17 cellular contexts compared by ENCODE assay signal in genomic region chr14:34583525-34583924, GRCh38.
"Had no signal": no experiment of that assay in that cellular context is flagged by ENCODE, and none has a peak within 500 bp of the region (broad histone marks: within the 10 kb centered on the region; RNA-seq: fewer than 3 reads in every experiment).

No MANE protein-coding gene starts in this region.

- H3K27me3 ChIP-seq: dorsolateral prefrontal cortex, hepatocyte, suprapubic skin, thyroid gland had no signal

- H3K4me1 ChIP-seq: parathyroid adenoma, suprapubic skin, thyroid gland had no signal

- DNase-seq: cortex of kidney; effector CD8-positive, alpha-beta T cell; foreskin melanocyte; left colon; left ventricle myocardium superior; mesenchymal stem cell; naive B cell; small intestine; stimulated activated CD4-positive, alpha-beta T cell treated with anti-CD3 and anti-CD28 coated beads, Interleukin-2, amount 100 ng/mL, for 48 hours; stimulated activated naive CD4-positive, alpha-beta T cell treated with Interleukin-2 at 50 U/mL for 16 hours; thyroid gland had no signal

- H2AFZ ChIP-seq: hepatocyte, parathyroid adenoma had no signal

- FAIRE-seq: small intestine, urothelium cell line had no signal

- H3K9ac ChIP-seq: parathyroid adenoma had no signal

- H3K4me2 ChIP-seq: hepatocyte had no signal

- H3K4me3 ChIP-seq: dorsolateral prefrontal cortex, hepatocyte, lung, suprapubic skin, thyroid gland had no signal

- ATAC-seq: left colon, left ventricle myocardium superior had no signal

- H3K9me3 ChIP-seq: suprapubic skin, thyroid gland had no signal

- H3K27ac ChIP-seq: dorsolateral prefrontal cortex, hepatocyte, parathyroid adenoma, suprapubic skin, thyroid gland had no signal
